11 cellular contexts compared by ENCODE assay signal in the genomic region with DNA sequence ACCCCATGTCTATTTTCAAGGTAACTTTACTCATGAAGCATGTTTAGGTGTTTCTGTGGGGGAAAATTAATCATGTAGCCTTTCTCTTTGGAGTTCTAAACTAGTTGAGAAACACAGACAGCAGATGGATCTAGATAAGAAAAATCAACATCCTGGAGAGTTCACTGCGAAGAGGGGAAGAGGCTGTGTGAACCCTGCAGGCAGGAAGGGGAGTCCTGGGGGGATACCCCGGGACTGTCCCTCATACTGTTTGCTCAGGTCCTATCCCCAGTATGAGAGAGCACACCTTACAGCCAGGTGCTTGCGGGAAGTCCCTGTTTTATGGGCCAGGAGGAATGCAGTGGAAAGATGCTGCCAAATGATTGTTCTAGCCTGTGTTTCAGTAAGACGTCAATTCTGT. TPM values are rescaled to one million over a fixed set of nuclear protein-coding genes. Genes with fewer than 3 reads are reported as not detected.
DNase-seq lines count a peak whose midpoint lies in the region; ATAC-seq lines count a peak whose summit lies in the region.
"Had no signal": no experiment of that assay in that cellular context is flagged by ENCODE, and none has a peak within 500 bp of the region (broad histone marks: within the 10 kb centered on the region; RNA-seq: fewer than 3 reads in every experiment).

No MANE protein-coding gene starts in this region.

- peak overlapping the region in 6 of 11 experiments; percentile 11 to 76 (median 35); a peak in 9 of 22 replicates for H3K4me2 ChIP-seq in BLaER1 treated with 17β-estradiol and CSF1 and Interleukin-3, amounts not matched to agents 10 nM and 100 nM

- H4K20me1 ChIP-seq in BLaER1 treated with 17β-estradiol and CSF1 and Interleukin-3, amounts not matched to agents 10 nM and 100 nM = peaks cover 100% of the 10 kb centered on the region in 11 experiments

- DNase-seq in NCI-H146 treated with DMSO at 0.1 percent for 48 hours (lab: John Stamatoyannopoulos, UW; ENCODE audit: unreplicated experiment) = peak; percentile 23
- no peak for DNase-seq in cerebellar nuclear complex (lab: John Stamatoyannopoulos, UW)
- DNase-seq in caudate nucleus (lab: John Stamatoyannopoulos, UW) = no peak
- no peak for DNase-seq in hippocampal formation (lab: John Stamatoyannopoulos, UW)
- no peak for DNase-seq in H4 (ENCODE audit: low spot score)
- DNase-seq: activated CD4-positive, alpha-beta T cell treated with anti-CD3 and anti-CD28 coated beads, Interleukin-2, amount 50 U/mL, for 48 hours; NK-92 treated with Interleukin-12 subunit alpha and Interleukin-12 subunit beta, amount 100 ng/mL, for 24 hours; right cardiac atrium had no signal

- H3K4me1 ChIP-seq in BLaER1 treated with 17β-estradiol and CSF1 and Interleukin-3, amounts not matched to agents 10 nM and 100 nM = peaks cover 43 to 88% (median 52%) of the 10 kb centered on the region in 10 experiments

- H3K9me3 ChIP-seq in BLaER1 treated with 17β-estradiol and CSF1 and Interleukin-3, amounts not matched to agents 10 nM and 100 nM (replicated peaks in 1 of 11) = 0 out of 22 replicates have a peak, but pooled peaks cover 0 to 8% (median 0%) of the 10 kb centered on the region in 11 experiments

- H3K27me3 ChIP-seq in BLaER1 treated with 17β-estradiol and CSF1 and Interleukin-3, amounts not matched to agents 10 nM and 100 nM = no peaks in the 10 kb centered on the region

- no peak overlapping the region for H3K27ac ChIP-seq in BLaER1 treated with 17β-estradiol and CSF1 and Interleukin-3, amounts not matched to agents 10 nM and 100 nM
- no peak overlapping the region for H3K27ac ChIP-seq in caudate nucleus (ENCODE audit: low read depth, low read length)

- ATAC-seq in GM19035 (IDR thresholded peaks at IDR 0.05; ENCODE audit: unreplicated experiment) = peak; percentile 62
- ATAC-seq in esophagus mucosa = peak; percentile 40

- peaks cover 10 to 70% (median 29%) of the 10 kb centered on the region in 11 experiments for H3K36me3 ChIP-seq in BLaER1 treated with 17β-estradiol and CSF1 and Interleukin-3, amounts not matched to agents 10 nM and 100 nM

- H3K9ac ChIP-seq in BLaER1 treated with 17β-estradiol and CSF1 and Interleukin-3, amounts not matched to agents 10 nM and 100 nM = no peak overlapping the region

- no peak overlapping the region for H3K4me3 ChIP-seq in BLaER1 treated with 17β-estradiol and CSF1 and Interleukin-3, amounts not matched to agents 10 nM and 100 nM

RNA-seq across cellular contexts. Expression of a gene that starts 32.7 kb away (rescaled TPM):
- total RNA-seq in esophagus mucosa = 77.8 TPM
- total RNA-seq in H4 (2014; rRNA removed; shearing (Covaris generic)) = 25.7 and 36.2 TPM in 2 replicates
